In the genomic region with DNA sequence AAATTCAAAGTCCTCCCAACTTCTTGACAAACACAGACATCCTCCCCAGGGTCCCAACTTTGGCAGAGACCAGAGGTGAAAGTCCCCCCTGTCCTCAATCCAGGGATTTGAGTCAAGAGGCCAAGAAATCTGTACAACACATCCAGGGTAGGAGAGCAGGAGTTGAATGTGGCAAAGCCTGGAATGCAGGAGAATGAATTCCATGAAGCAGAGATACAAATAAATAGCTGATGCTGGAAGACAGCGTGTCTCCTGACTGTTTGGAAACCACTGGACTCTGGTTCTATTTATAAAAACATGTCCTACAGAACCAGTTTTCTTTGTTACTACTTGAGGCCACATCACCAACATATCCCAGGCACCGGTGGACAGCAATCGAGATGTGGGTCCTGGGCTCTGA, we compare ENCODE assay signal across 14 cellular contexts. TPM values are rescaled to one million over a fixed set of nuclear protein-coding genes. Genes with fewer than 3 reads are reported as not detected.
"Had no signal": no experiment of that assay in that cellular context is flagged by ENCODE, and none has a peak within 500 bp of the region (broad histone marks: within the 10 kb centered on the region; RNA-seq: fewer than 3 reads in every experiment).

No MANE protein-coding gene starts in this region.

- DNase-seq: activated CD4-positive, alpha-beta memory T cell treated with anti-CD3 and anti-CD28 coated beads, Interleukin-2, amount 10 ng/mL, durations not matched to agents 7 days and 5 days; activated CD4-positive, alpha-beta T cell treated with anti-CD3 and anti-CD28 coated beads for 36 hours; activated gamma-delta T cell treated with Interleukin-2 at 50 U/mL for 16 hours; activated naive CD8-positive, alpha-beta T cell treated with anti-CD3 and anti-CD28 coated beads for 36 hours; activated T-cell treated with anti-CD3 and anti-CD28 coated beads, Interleukin-2, amount 50 U/mL, for 48 hours; aorta; hippocampal formation; right lobe of liver; stimulated activated CD4-positive, alpha-beta T cell treated with anti-CD3 and anti-CD28 coated beads, Interleukin-4, amount 100 ng/mL, for 4 hours; T1000 had no signal

- H3K27me3 Mint-ChIP-seq: activated naive CD8-positive, alpha-beta T cell treated with anti-CD3 and anti-CD28 coated beads for 36 hours had no signal

- H3K27me3 ChIP-seq: right lobe of liver, tibial nerve had no signal

- H3K4me3 ChIP-seq: cardiac muscle cell, psoas muscle, right lobe of liver, tibial nerve had no signal

- H3K4me1 Mint-ChIP-seq: activated CD4-positive, alpha-beta memory T cell treated with anti-CD3 and anti-CD28 coated beads, Interleukin-2, amount 10 ng/mL, durations not matched to agents 7 days and 5 days; activated CD4-positive, alpha-beta T cell treated with anti-CD3 and anti-CD28 coated beads for 36 hours; activated naive CD8-positive, alpha-beta T cell treated with anti-CD3 and anti-CD28 coated beads for 36 hours had no signal

- H3K27ac ChIP-seq: cardiac muscle cell, psoas muscle, right lobe of liver, VCaP had no signal

- H3K36me3 Mint-ChIP-seq: activated naive CD8-positive, alpha-beta T cell treated with anti-CD3 and anti-CD28 coated beads for 36 hours had no signal

- H3K4me1 ChIP-seq: psoas muscle, right lobe of liver, tibial nerve had no signal

- ATAC-seq: activated CD4-positive, alpha-beta T cell treated with anti-CD3 and anti-CD28 coated beads for 36 hours; psoas muscle; right lobe of liver had no signal

- H3K36me3 ChIP-seq: cardiac muscle cell, right lobe of liver, tibial nerve had no signal

- H3K27ac Mint-ChIP-seq: activated CD4-positive, alpha-beta memory T cell treated with anti-CD3 and anti-CD28 coated beads, Interleukin-2, amount 10 ng/mL, durations not matched to agents 7 days and 5 days; activated CD4-positive, alpha-beta T cell treated with anti-CD3 and anti-CD28 coated beads for 36 hours; activated naive CD8-positive, alpha-beta T cell treated with anti-CD3 and anti-CD28 coated beads for 36 hours had no signal

- H3K4me3 Mint-ChIP-seq: activated CD4-positive, alpha-beta memory T cell treated with anti-CD3 and anti-CD28 coated beads, Interleukin-2, amount 10 ng/mL, durations not matched to agents 7 days and 5 days; activated CD4-positive, alpha-beta T cell treated with anti-CD3 and anti-CD28 coated beads for 36 hours; activated naive CD8-positive, alpha-beta T cell treated with anti-CD3 and anti-CD28 coated beads for 36 hours had no signal

- H3K9me3 Mint-ChIP-seq: activated CD4-positive, alpha-beta memory T cell treated with anti-CD3 and anti-CD28 coated beads, Interleukin-2, amount 10 ng/mL, durations not matched to agents 7 days and 5 days; activated naive CD8-positive, alpha-beta T cell treated with anti-CD3 and anti-CD28 coated beads for 36 hours had no signal

- H3K9me3 ChIP-seq: psoas muscle, right lobe of liver, tibial nerve had no signal

RNA-seq across cellular contexts. Expression of gene SLIT3, which starts 43.7 kb away (rescaled TPM):
- total RNA-seq: activated CD4-positive, alpha-beta memory T cell treated with anti-CD3 and anti-CD28 coated beads, Interleukin-2, amount 10 ng/mL, durations not matched to agents 7 days and 5 days had no signal
